In the genomic region with DNA sequence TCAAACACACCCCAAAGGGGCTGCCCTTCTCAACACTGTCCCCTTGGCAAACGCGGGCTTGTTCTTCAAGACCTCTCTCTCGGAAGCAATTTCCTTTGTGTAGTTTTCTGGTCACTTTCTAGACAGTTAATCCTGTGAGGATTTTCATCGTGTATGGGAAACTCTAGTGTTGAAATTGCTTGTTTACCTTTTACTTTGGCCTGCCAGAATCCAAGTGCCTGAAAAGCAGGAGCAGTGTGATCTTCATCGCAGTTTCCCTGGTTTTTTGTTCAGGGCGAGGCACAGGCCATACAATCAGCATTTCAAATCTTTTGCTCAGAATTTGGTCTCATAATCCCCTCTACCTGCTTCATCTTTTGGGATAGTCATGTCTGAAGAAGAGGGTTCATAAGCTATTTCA, we compare ENCODE assay signal across 19 cellular contexts.
DNase-seq lines count a peak whose midpoint lies in the region; ATAC-seq and TF ChIP-seq lines count a peak whose summit lies in the region.
"Had no signal": no experiment of that assay in that cellular context is flagged by ENCODE, and none has a peak within 500 bp of the region (broad histone marks: within the 10 kb centered on the region; RNA-seq: fewer than 3 reads in every experiment).

No MANE protein-coding gene starts in this region.

- TF ChIP-seq CTCF in GM23338 (conservative IDR thresholded peaks at IDR 0.05; ENCODE audit: low read depth in 2 of 2) (no peak), neural progenitor cell (IDR thresholded peaks at IDR 0.05) (no peak)

- ATAC-seq in GM23338 (no peak), HG03469 (IDR thresholded peaks at IDR 0.05; ENCODE audit: unreplicated experiment) (no peak)
- ATAC-seq: A549, HCT116 had no signal

- H3K79me2 ChIP-seq in GM23338 (replicated peaks; ENCODE audit: insufficient read depth) (no peaks in the 10 kb centered on the region), neural progenitor cell (ENCODE audit: low read depth) (no peaks in the 10 kb centered on the region)

- H3K9ac ChIP-seq in neural progenitor cell = no peak overlapping the region
- H3K9ac ChIP-seq: BLaER1 had no signal

- H3K9me3 Mint-ChIP-seq in GM23338 (peaks cover 9% of the 10 kb centered on the region; the same call in 2 of the 3 replicates), neural progenitor cell (peaks cover 7% of the 10 kb centered on the region)

- H3K4me2 ChIP-seq in GM23338 (no peak overlapping the region), neural progenitor cell (peak overlapping the region; percentile 59)
- H3K4me2 ChIP-seq: A549, BLaER1 had no signal

- peaks cover 15% of the 10 kb centered on the region; the same call in 2 of the 3 replicates for H3K4me1 Mint-ChIP-seq in GM23338
- peaks cover 7% of the 10 kb centered on the region for H3K4me1 Mint-ChIP-seq in neural progenitor cell

- H3K27ac ChIP-seq in GM23338 (ENCODE audit: low read depth) (no peak overlapping the region), neural progenitor cell (no peak overlapping the region)
- H3K27ac ChIP-seq: 22Rv1, A549, BLaER1 had no signal

- H3F3A ChIP-seq in GM23338 (replicated peaks; ENCODE audit: low read depth) (no peaks in the 10 kb centered on the region), neural progenitor cell (ENCODE audit: low read depth) (no peaks in the 10 kb centered on the region)

- peaks cover 2% of the 10 kb centered on the region; the same call in 1 of the 3 replicates for H3K36me3 Mint-ChIP-seq in GM23338 (ENCODE audit: low read depth)
- peaks cover 8% of the 10 kb centered on the region for H3K36me3 Mint-ChIP-seq in neural progenitor cell
- H3K36me3 Mint-ChIP-seq: CD14-positive monocyte; CD4-positive, alpha-beta memory T cell had no signal

- H3K4me3 ChIP-seq in GM23338 (no peak overlapping the region), neural progenitor cell (no peak overlapping the region)
- H3K4me3 ChIP-seq: A549, BLaER1 had no signal

- peaks cover 4% of the 10 kb centered on the region for H3K27me3 Mint-ChIP-seq in GM23338 (ENCODE audit: insufficient read depth, low read depth, poor library complexity)
- no peaks in the 10 kb centered on the region for H3K27me3 Mint-ChIP-seq in neural progenitor cell (ENCODE audit: insufficient read depth, low read depth)

- H3K4me3 Mint-ChIP-seq in GM23338 (no peak overlapping the region), neural progenitor cell (no peak overlapping the region)
- H3K4me3 Mint-ChIP-seq: CD14-positive monocyte; CD4-positive, alpha-beta memory T cell; HFFc6 had no signal

- H3K36me3 ChIP-seq in GM23338 (ENCODE audit: insufficient read depth) = no peaks in the 10 kb centered on the region
- H3K36me3 ChIP-seq in neural progenitor cell = no peaks in the 10 kb centered on the region
- H3K36me3 ChIP-seq: BLaER1 had no signal

- H3K27ac Mint-ChIP-seq in GM23338 (peak overlapping the region; percentile 23; the same call in 1 of the 2 replicates), neural progenitor cell (no peak overlapping the region)
- H3K27ac Mint-ChIP-seq: HFFc6 had no signal

- DNase-seq in NCI-H1092 treated with DMSO at 0.1 percent for 48 hours (lab: John Stamatoyannopoulos, UW) (peak; percentile 41), NCI-H1092 (lab: John Stamatoyannopoulos, UW) (no peak), GM23338 (ENCODE audit: low spot score) (no peak), iris pigment epithelial cell (ENCODE audit: low read depth) (peak; percentile 7), neural progenitor cell (ENCODE audit: low spot score) (no peak), retina (no peak), AG08396 (ENCODE audit: low spot score) (no peak)
- DNase-seq: CD4-positive, alpha-beta memory T cell; DMS79 treated with DMSO at 0.1 percent for 48 hours; GF-D8; GOT3; H7; HFFc6 had no signal

- peaks cover 5% of the 10 kb centered on the region for H3K9me3 ChIP-seq in neural progenitor cell (ENCODE audit: low read depth)
- H3K9me3 ChIP-seq: A549, BLaER1 had no signal

- H2AFZ ChIP-seq in GM23338 (no peak overlapping the region), neural progenitor cell (replicated peaks) (peak overlapping the region; percentile 30)

- H3K27me3 ChIP-seq in GM23338 (ENCODE audit: insufficient read depth) (no peaks in the 10 kb centered on the region), neural progenitor cell (no peaks in the 10 kb centered on the region)
- H3K27me3 ChIP-seq: BLaER1 had no signal

- H3K9me2 ChIP-seq in GM23338 (ENCODE audit: insufficient read depth) = no peaks in the 10 kb centered on the region

- H3K4me1 ChIP-seq in GM23338 (ENCODE audit: insufficient read depth) (peaks cover 15% of the 10 kb centered on the region), neural progenitor cell (peaks cover 16% of the 10 kb centered on the region)
- H3K4me1 ChIP-seq: A549, BLaER1 had no signal

- H4K20me1 ChIP-seq in GM23338 (replicated peaks; ENCODE audit: insufficient read depth) = no peaks in the 10 kb centered on the region
- H4K20me1 ChIP-seq in neural progenitor cell (ENCODE audit: low read depth) = no peaks in the 10 kb centered on the region
- H4K20me1 ChIP-seq: BLaER1 had no signal

TF ChIP-seq in GM23338, 12 proteins besides CTCF, POLR2A, EP300 and RAD21 (continues in another document):
- TF ChIP-seq, protein P1, sequence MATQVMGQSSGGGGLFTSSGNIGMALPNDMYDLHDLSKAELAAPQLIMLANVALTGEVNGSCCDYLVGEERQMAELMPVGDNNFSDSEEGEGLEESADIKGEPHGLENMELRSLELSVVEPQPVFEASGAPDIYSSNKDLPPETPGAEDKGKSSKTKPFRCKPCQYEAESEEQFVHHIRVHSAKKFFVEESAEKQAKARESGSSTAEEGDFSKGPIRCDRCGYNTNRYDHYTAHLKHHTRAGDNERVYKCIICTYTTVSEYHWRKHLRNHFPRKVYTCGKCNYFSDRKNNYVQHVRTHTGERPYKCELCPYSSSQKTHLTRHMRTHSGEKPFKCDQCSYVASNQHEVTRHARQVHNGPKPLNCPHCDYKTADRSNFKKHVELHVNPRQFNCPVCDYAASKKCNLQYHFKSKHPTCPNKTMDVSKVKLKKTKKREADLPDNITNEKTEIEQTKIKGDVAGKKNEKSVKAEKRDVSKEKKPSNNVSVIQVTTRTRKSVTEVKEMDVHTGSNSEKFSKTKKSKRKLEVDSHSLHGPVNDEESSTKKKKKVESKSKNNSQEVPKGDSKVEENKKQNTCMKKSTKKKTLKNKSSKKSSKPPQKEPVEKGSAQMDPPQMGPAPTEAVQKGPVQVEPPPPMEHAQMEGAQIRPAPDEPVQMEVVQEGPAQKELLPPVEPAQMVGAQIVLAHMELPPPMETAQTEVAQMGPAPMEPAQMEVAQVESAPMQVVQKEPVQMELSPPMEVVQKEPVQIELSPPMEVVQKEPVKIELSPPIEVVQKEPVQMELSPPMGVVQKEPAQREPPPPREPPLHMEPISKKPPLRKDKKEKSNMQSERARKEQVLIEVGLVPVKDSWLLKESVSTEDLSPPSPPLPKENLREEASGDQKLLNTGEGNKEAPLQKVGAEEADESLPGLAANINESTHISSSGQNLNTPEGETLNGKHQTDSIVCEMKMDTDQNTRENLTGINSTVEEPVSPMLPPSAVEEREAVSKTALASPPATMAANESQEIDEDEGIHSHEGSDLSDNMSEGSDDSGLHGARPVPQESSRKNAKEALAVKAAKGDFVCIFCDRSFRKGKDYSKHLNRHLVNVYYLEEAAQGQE (IDR thresholded peaks at IDR 0.05; ENCODE audit: unreplicated experiment) = no peak

Comparison
In these comparisons a context has a peak if more than half of its experiments do, and no peak if none do; other contexts are left out.
1. DNase-seq: peak in NCI-H1092 treated with DMSO at 0.1 percent for 48 hours (single experiment) and iris pigment epithelial cell (single experiment); none in NCI-H1092 (single experiment), GM23338 (single experiment), neural progenitor cell (single experiment), retina (single experiment) and AG08396 (single experiment).